Comparison of ENCODE assay signal across 27 cellular contexts in the genomic region with DNA sequence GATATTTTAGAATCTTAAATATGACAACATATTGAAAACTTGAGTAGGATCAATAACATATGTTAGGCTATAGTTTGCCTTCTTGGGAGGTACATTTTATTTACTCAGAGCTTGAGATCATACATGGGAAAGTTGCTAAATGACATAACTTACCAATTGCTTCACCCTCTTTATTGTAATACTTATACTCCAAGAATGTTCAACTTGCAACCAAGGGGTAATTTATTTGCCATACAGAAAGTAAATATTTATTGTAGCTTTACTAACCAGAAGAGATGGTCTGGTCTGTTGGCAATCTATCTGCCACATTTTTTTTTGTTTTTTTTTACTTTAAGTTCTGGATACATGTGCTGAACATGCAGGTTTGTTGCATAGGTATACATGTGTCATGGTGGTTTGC.
A peak's percentile ranks its signal among the peaks of the same experiment; 100 is the strongest.
DNase-seq lines count a peak whose midpoint lies in the region; ATAC-seq and TF ChIP-seq lines count a peak whose summit lies in the region.
"Had no signal": no experiment of that assay in that cellular context is flagged by ENCODE, and none has a peak within 500 bp of the region (broad histone marks: within the 10 kb centered on the region; RNA-seq: fewer than 3 reads in every experiment).

No MANE protein-coding gene starts in this region.

- ATAC-seq in HG02938 (IDR thresholded peaks at IDR 0.05; ENCODE audit: unreplicated experiment) = no peak
- ATAC-seq in activated T-cell treated with anti-CD3 and anti-CD28 coated beads, Interleukin-2, amount 50 U/mL, for 72 hours (replicated peaks in 1 of 2) = no peak
- ATAC-seq: activated CD8-positive, alpha-beta memory T cell treated with anti-CD3 and anti-CD28 coated beads, Interleukin-2, amount 10 ng/mL, durations not matched to agents 7 days and 5 days; left cardiac atrium; mucosa of descending colon; natural killer cell; sciatic nerve had no signal

- no peak overlapping the region for H3K27ac Mint-ChIP-seq in activated T-cell treated with anti-CD3 and anti-CD28 coated beads, Interleukin-2, amount 50 U/mL, for 72 hours
- H3K27ac Mint-ChIP-seq: activated CD8-positive, alpha-beta memory T cell treated with anti-CD3 and anti-CD28 coated beads, Interleukin-2, amount 10 ng/mL, durations not matched to agents 7 days and 5 days; activated naive CD4-positive, alpha-beta T cell treated with anti-CD3 and anti-CD28 coated beads for 36 hours; IgD-negative memory B cell; natural killer cell; progenitor cell of endocrine pancreas had no signal

- no peaks in the 10 kb centered on the region for H3K4me1 Mint-ChIP-seq in activated T-cell treated with anti-CD3 and anti-CD28 coated beads, Interleukin-2, amount 50 U/mL, for 72 hours (ENCODE audit: low read depth)
- H3K4me1 Mint-ChIP-seq: activated CD8-positive, alpha-beta memory T cell treated with anti-CD3 and anti-CD28 coated beads, Interleukin-2, amount 10 ng/mL, durations not matched to agents 7 days and 5 days; natural killer cell had no signal

- no peaks in the 10 kb centered on the region for H3K9me3 Mint-ChIP-seq in activated T-cell treated with anti-CD3 and anti-CD28 coated beads, Interleukin-2, amount 50 U/mL, for 72 hours
- H3K9me3 Mint-ChIP-seq: activated naive CD4-positive, alpha-beta T cell treated with anti-CD3 and anti-CD28 coated beads for 36 hours had no signal

- H3K4me3 ChIP-seq in astrocyte of the spinal cord (ENCODE audit: low read depth, low read length) (no peak overlapping the region), fibroblast of villous mesenchyme (ENCODE audit: low read depth, low read length) (no peak overlapping the region)
- H3K4me3 ChIP-seq: BLaER1, HAP-1, mucosa of descending colon, SK-N-MC, tibial artery, vagina had no signal

- no peaks in the 10 kb centered on the region for H3K27me3 Mint-ChIP-seq in activated T-cell treated with anti-CD3 and anti-CD28 coated beads, Interleukin-2, amount 50 U/mL, for 72 hours (ENCODE audit: low read depth)
- H3K27me3 Mint-ChIP-seq: activated CD8-positive, alpha-beta memory T cell treated with anti-CD3 and anti-CD28 coated beads, Interleukin-2, amount 10 ng/mL, durations not matched to agents 7 days and 5 days; IgD-negative memory B cell; progenitor cell of endocrine pancreas had no signal

- in situ Hi-C loops in astrocyte of the spinal cord (cut with HindIII; ENCODE audit: low sequenced_read_pairs) = no loop called here

- no peak for TF ChIP-seq CTCF in astrocyte of the spinal cord (IDR thresholded peaks at IDR 0.05; ENCODE audit: low read depth, low read length)
- no peak for TF ChIP-seq CTCF in fibroblast of villous mesenchyme (IDR thresholded peaks at IDR 0.05; ENCODE audit: insufficient read depth, low read depth, low read length)

- H3K4me3 Mint-ChIP-seq in activated T-cell treated with anti-CD3 and anti-CD28 coated beads, Interleukin-2, amount 50 U/mL, for 72 hours = no peak overlapping the region
- H3K4me3 Mint-ChIP-seq: activated CD8-positive, alpha-beta memory T cell treated with anti-CD3 and anti-CD28 coated beads, Interleukin-2, amount 10 ng/mL, durations not matched to agents 7 days and 5 days; activated naive CD4-positive, alpha-beta T cell treated with anti-CD3 and anti-CD28 coated beads for 36 hours; IgD-negative memory B cell; natural killer cell had no signal

- H3K36me3 Mint-ChIP-seq in activated T-cell treated with anti-CD3 and anti-CD28 coated beads, Interleukin-2, amount 50 U/mL, for 72 hours (ENCODE audit: insufficient read depth in 2 of 2) = no peaks in the 10 kb centered on the region
- H3K36me3 Mint-ChIP-seq: activated CD8-positive, alpha-beta memory T cell treated with anti-CD3 and anti-CD28 coated beads, Interleukin-2, amount 10 ng/mL, durations not matched to agents 7 days and 5 days; IgD-negative memory B cell; natural killer cell had no signal

- peak; percentile 27 for DNase-seq in AG08395 (ENCODE audit: low spot score)
- DNase-seq in H4 (ENCODE audit: low spot score) = peak; percentile 5
- peak; percentile 7 for DNase-seq in astrocyte of the spinal cord (ENCODE audit: low read depth, low spot score)
- DNase-seq in fibroblast of villous mesenchyme (ENCODE audit: low read depth) = peak; percentile 75
- DNase-seq in NCI-H82 treated with DMSO at 0.1 percent for 48 hours (lab: John Stamatoyannopoulos, UW; ENCODE audit: unreplicated experiment) = no peak
- no peak for DNase-seq in OCI-M1 (lab: John Stamatoyannopoulos, UW)
- no peak for DNase-seq in activated T-cell treated with anti-CD3 and anti-CD28 coated beads, Interleukin-2, amount 50 U/mL, for 72 hours
- DNase-seq: activated CD8-positive, alpha-beta memory T cell treated with anti-CD3 and anti-CD28 coated beads, Interleukin-2, amount 10 ng/mL, durations not matched to agents 7 days and 5 days; activated naive CD4-positive, alpha-beta T cell treated with anti-CD3 and anti-CD28 coated beads for 36 hours; amniotic stem cell; DMS153; hippocampal formation; left cardiac atrium; mucosa of descending colon; natural killer cell; NCI-H146; nucleus accumbens; stimulated activated CD4-positive, alpha-beta T cell treated with anti-CD3 and anti-CD28 coated beads, Interleukin-4, amount 100 ng/mL, for 24 hours; tibial artery had no signal

Comparison
In these comparisons a context has a peak if more than half of its experiments do, and no peak if none do; other contexts are left out.
1. DNase-seq: peak in AG08395 (single experiment), H4 (single experiment), astrocyte of the spinal cord (single experiment) and fibroblast of villous mesenchyme (single experiment); none in NCI-H82 treated with DMSO at 0.1 percent for 48 hours (single experiment), OCI-M1 (single experiment) and activated T-cell treated with anti-CD3 and anti-CD28 coated beads, Interleukin-2, amount 50 U/mL, for 72 hours (0 of 2).